In genomic region chr1:223838125-223838854, GRCh38 we compare ENCODE assay signal across 21 cellular contexts. TPM values are rescaled to one million over a fixed set of nuclear protein-coding genes. Genes with fewer than 3 reads are reported as not detected.
DNase-seq lines count a peak whose midpoint lies in the region; ATAC-seq and TF ChIP-seq lines count a peak whose summit lies in the region.
"Had no signal": no experiment of that assay in that cellular context is flagged by ENCODE, and none has a peak within 500 bp of the region (broad histone marks: within the 10 kb centered on the region; RNA-seq: fewer than 3 reads in every experiment).

No MANE protein-coding gene starts in this region.

- H3K4me3 ChIP-seq in psoas muscle (no peak overlapping the region), HAP-1 (no peak overlapping the region), lower lobe of right lung (no peak overlapping the region)
- H3K4me3 ChIP-seq: stomach had no signal

- H3K27me3 Mint-ChIP-seq in activated naive CD4-positive, alpha-beta T cell treated with anti-CD3 and anti-CD28 coated beads, Interleukin-2, amount 50 U/mL, for 24 hours: no peaks in the 10 kb centered on the region
- H3K27me3 Mint-ChIP-seq in central memory CD8-positive, alpha-beta T cell: no peaks in the 10 kb centered on the region

- H3K36me3 ChIP-seq in psoas muscle (ENCODE audit: insufficient read depth in 1 of 2, low read depth in 1 of 2) (no peaks in the 10 kb centered on the region), HAP-1 (replicated peaks) (no peaks in the 10 kb centered on the region), lower lobe of right lung (no peaks in the 10 kb centered on the region)
- H3K36me3 ChIP-seq: neutrophil, stomach had no signal

- peak overlapping the region; percentile 85 for H3K27ac Mint-ChIP-seq in activated naive CD4-positive, alpha-beta T cell treated with anti-CD3 and anti-CD28 coated beads, Interleukin-2, amount 50 U/mL, for 24 hours
- peak overlapping the region in 1 of 2 donors; percentile 24 for H3K27ac Mint-ChIP-seq in activated naive CD4-positive, alpha-beta T cell treated with anti-CD3 and anti-CD28 coated beads, Interleukin-2, amount 50 U/mL, for 72 hours
- H3K27ac Mint-ChIP-seq in central memory CD8-positive, alpha-beta T cell (ENCODE audit: low read depth): peak overlapping the region; percentile 84
- H3K27ac Mint-ChIP-seq: T-helper 1 cell treated with Interleukin-12 subunit alpha and Interleukin-12 subunit beta and Interleukin-4 antibody, amounts not matched to agents 30 μg/mL and 1 μg/mL, for 36 hours; WTC11 had no signal

- H3K9me3 ChIP-seq in psoas muscle: no peaks in the 10 kb centered on the region
- no peaks in the 10 kb centered on the region for H3K9me3 ChIP-seq in HAP-1
- H3K9me3 ChIP-seq in lower lobe of right lung: no peaks in the 10 kb centered on the region
- H3K9me3 ChIP-seq: neutrophil, stomach had no signal

- no peaks in the 10 kb centered on the region for H3K36me3 Mint-ChIP-seq in activated naive CD4-positive, alpha-beta T cell treated with anti-CD3 and anti-CD28 coated beads, Interleukin-2, amount 50 U/mL, for 24 hours
- H3K36me3 Mint-ChIP-seq in activated naive CD4-positive, alpha-beta T cell treated with anti-CD3 and anti-CD28 coated beads, Interleukin-2, amount 50 U/mL, for 72 hours: peaks cover 0 to 7% of the 10 kb centered on the region in 2 donors
- peaks cover 2% of the 10 kb centered on the region for H3K36me3 Mint-ChIP-seq in central memory CD8-positive, alpha-beta T cell (ENCODE audit: insufficient read depth)

- intact Hi-C loops in psoas muscle (cut with DNase I): no loop called here
- intact Hi-C loops in lower lobe of right lung (cut with DNase I): no loop called here

- DNase-seq in activated naive CD4-positive, alpha-beta T cell treated with anti-CD3 and anti-CD28 coated beads, Interleukin-2, amount 50 U/mL, for 72 hours (ENCODE audit: low spot score in 2 of 2): no peak
- peak; percentile 23 for DNase-seq in HEK293T (ENCODE audit: extremely low spot score)
- DNase-seq in central memory CD8-positive, alpha-beta T cell (ENCODE audit: low spot score in 2 of 2): no peak
- DNase-seq in psoas muscle: no peak
- DNase-seq in HAP-1 (ENCODE audit: low spot score in 2 of 2): no peak
- no peak for DNase-seq in lower lobe of right lung
- DNase-seq: activated gamma-delta T cell treated with Interleukin-2 at 50 U/mL for 16 hours, HCEC 1CT, hippocampal formation, mesenchymal stem cell, NCI-H2171, NCI-H526 treated with DMSO at 0.1 percent for 48 hours, OCI-M1, SHP77 treated with DMSO at 0.1 percent for 48 hours, stomach had no signal

- H3K27ac ChIP-seq in psoas muscle (peak overlapping the region; percentile 81), lower lobe of right lung (no peak overlapping the region)

- no peaks in the 10 kb centered on the region for H3K9me3 Mint-ChIP-seq in activated naive CD4-positive, alpha-beta T cell treated with anti-CD3 and anti-CD28 coated beads, Interleukin-2, amount 50 U/mL, for 24 hours
- H3K9me3 Mint-ChIP-seq in activated naive CD4-positive, alpha-beta T cell treated with anti-CD3 and anti-CD28 coated beads, Interleukin-2, amount 50 U/mL, for 72 hours: no peaks in the 10 kb centered on the region
- H3K9me3 Mint-ChIP-seq in central memory CD8-positive, alpha-beta T cell: no peaks in the 10 kb centered on the region
- H3K9me3 Mint-ChIP-seq: T-helper 1 cell treated with Interleukin-12 subunit alpha and Interleukin-12 subunit beta and Interleukin-4 antibody, amounts not matched to agents 30 μg/mL and 1 μg/mL, for 36 hours; WTC11 had no signal

- peaks cover 72% of the 10 kb centered on the region for H3K4me1 ChIP-seq in psoas muscle
- H3K4me1 ChIP-seq in HAP-1: peaks cover 24% of the 10 kb centered on the region
- H3K4me1 ChIP-seq in lower lobe of right lung: peaks cover 82% of the 10 kb centered on the region

- H3K4me3 Mint-ChIP-seq in activated naive CD4-positive, alpha-beta T cell treated with anti-CD3 and anti-CD28 coated beads, Interleukin-2, amount 50 U/mL, for 24 hours: peak overlapping the region; percentile 28
- peak overlapping the region; percentile 0 for H3K4me3 Mint-ChIP-seq in central memory CD8-positive, alpha-beta T cell
- H3K4me3 Mint-ChIP-seq: T-helper 1 cell treated with Interleukin-12 subunit alpha and Interleukin-12 subunit beta and Interleukin-4 antibody, amounts not matched to agents 30 μg/mL and 1 μg/mL, for 36 hours; WTC11 had no signal

- ATAC-seq in activated naive CD4-positive, alpha-beta T cell treated with anti-CD3 and anti-CD28 coated beads, Interleukin-2, amount 50 U/mL, for 72 hours: no peak
- no peak for ATAC-seq in central memory CD8-positive, alpha-beta T cell (replicated peaks; ENCODE audit: extremely low read depth, poor library complexity, severe bottlenecking)
- peak in 1 of 4 donors; percentile 35 for ATAC-seq in psoas muscle
- ATAC-seq in HG02970 (IDR thresholded peaks at IDR 0.05; ENCODE audit: low FRiP score, unreplicated experiment): no peak
- ATAC-seq in lower lobe of right lung: no peak
- ATAC-seq: sciatic nerve, WTC11 had no signal

- peaks cover 20% of the 10 kb centered on the region for H3K4me1 Mint-ChIP-seq in activated naive CD4-positive, alpha-beta T cell treated with anti-CD3 and anti-CD28 coated beads, Interleukin-2, amount 50 U/mL, for 24 hours
- H3K4me1 Mint-ChIP-seq in central memory CD8-positive, alpha-beta T cell: peaks cover 29% of the 10 kb centered on the region

- TF ChIP-seq CTCF in psoas muscle (IDR thresholded peaks at IDR 0.05) (no peak), lower lobe of right lung (IDR thresholded peaks at IDR 0.05) (no peak)

- H3K27me3 ChIP-seq in psoas muscle (ENCODE audit: insufficient read depth in 3 of 3, low read length in 2 of 3) (no peaks in the 10 kb centered on the region), HAP-1 (ENCODE audit: low read depth) (no peaks in the 10 kb centered on the region), lower lobe of right lung (ENCODE audit: low read depth) (no peaks in the 10 kb centered on the region)
- H3K27me3 ChIP-seq: neutrophil, stomach had no signal

- in situ Hi-C loops in HAP-1 (cut with MboI; ENCODE audit: low sequenced_read_pairs): no loop called here

- 64 to 79% (median 76%) methylated on average over 5 of the region's 5 CpGs for WGBS in psoas muscle, 3 donors

- POLR2A ChIA-PET in HEK293T (lab: Yijun Ruan, JAX): interaction anchor here (4.0 kb wide), 1 partner anchor 8 kb away, joined by 21 read pairs; the partner anchor contains the start of gene TP53BP2

- CTCF ChIA-PET in HEK293T (lab: Yijun Ruan, JAX): interaction anchor here (0.9 to 1.2 kb wide), 4 partner anchors 7 to 27 kb away, joined by 3 to 7 read pairs (median 4); partner anchors contain the start of gene TP53BP2

TF ChIP-seq in HEK293T, 16 proteins besides CTCF, POLR2A, EP300 and RAD21:
- TF ChIP-seq ELF4 (IDR thresholded peaks at IDR 0.05): peak; percentile 98
- no peak for TF ChIP-seq SUZ12 (IDR thresholded peaks at IDR 0.05)
- TF ChIP-seq ZNF384 (IDR thresholded peaks at IDR 0.05): no peak

RNA-seq across cellular contexts. Expression of gene TP53BP2, which starts 7.5 kb away (rescaled TPM):
- 10 to 100 TPM; 21.9 to 57.1 TPM for total RNA-seq in activated naive CD4-positive, alpha-beta T cell treated with anti-CD3 and anti-CD28 coated beads, Interleukin-2, amount 50 U/mL, for 72 hours
- total RNA-seq in psoas muscle: 10 to 100 TPM; 17.1 to 34.0 (median 25.8) TPM
- polyA plus RNA-seq in psoas muscle: 10 to 100 TPM; 10.6 to 15.1 (median 13.9) TPM
- total RNA-seq in lower lobe of right lung: 59.1 TPM
